ENCODE assay signal across 8 cellular contexts in genomic region chr4:41281038-41281634, GRCh38. TPM values are rescaled to one million over a fixed set of nuclear protein-coding genes. Genes with fewer than 3 reads are reported as not detected.
DNase-seq lines count a peak whose midpoint lies in the region; ATAC-seq and TF ChIP-seq lines count a peak whose summit lies in the region.

No MANE protein-coding gene starts in this region.

- H3K9ac ChIP-seq in KMS-11: no peak overlapping the region

- H3K27ac ChIP-seq in KMS-11 (no peak overlapping the region), body of pancreas (no peak overlapping the region)

- peak; percentile 65 for TF ChIP-seq CTCF in AG04449 (IDR thresholded peaks at IDR 0.05; ENCODE audit: insufficient read depth, low read length, missing control alignments)
- TF ChIP-seq CTCF in GM12801 (IDR thresholded peaks at IDR 0.05; ENCODE audit: extremely low read depth, insufficient read length): peak; percentile 8
- TF ChIP-seq CTCF in KMS-11 (conservative IDR thresholded peaks at IDR 0.05; ENCODE audit: low read depth, low read length): peak; percentile 77
- peak; percentile 42 to 95 (median 94) for TF ChIP-seq CTCF in body of pancreas (IDR thresholded peaks at IDR 0.05)

- POLR2A ChIA-PET in AG04449 (lab: Yijun Ruan, JAX): no interaction called here

- no peak overlapping the region for H3K27ac Mint-ChIP-seq in immature natural killer cell

- H4K20me1 ChIP-seq in KMS-11 (ENCODE audit: insufficient read depth): no peaks in the 10 kb centered on the region

- intact Hi-C loops in body of pancreas (cut with DNase I): loop anchor here (5.0 to 10.0 kb wide), 2 partner anchors 381 to 604 kb away; no protein-coding TSS in a partner anchor

- peaks cover 0 to 3% (median 1%) of the 10 kb centered on the region in 3 donors for H3K27me3 Mint-ChIP-seq in immature natural killer cell (ENCODE audit: low read depth in 3 of 3)

- WGBS in body of pancreas, 2 donors: 2 to 3% methylated on average over 7 of the region's 7 CpGs

- H3K4me1 ChIP-seq in KMS-11 (ENCODE audit: low read depth, poor library complexity, severe bottlenecking) (no peaks in the 10 kb centered on the region), body of pancreas (no peaks in the 10 kb centered on the region)

- no peaks in the 10 kb centered on the region for H3K9me3 ChIP-seq in body of pancreas

- peak; percentile 91 for ATAC-seq in body of pancreas

- no peaks in the 10 kb centered on the region for H3K4me1 Mint-ChIP-seq in immature natural killer cell

- H3K36me3 ChIP-seq in KMS-11 (ENCODE audit: insufficient read depth) (no peaks in the 10 kb centered on the region), body of pancreas (replicated peaks in 1 of 2; ENCODE audit: insufficient read depth in 1 of 2, low read depth in 2 of 2) (no peaks in the 10 kb centered on the region)

- no peaks in the 10 kb centered on the region for H3K9me3 Mint-ChIP-seq in immature natural killer cell

- H3K36me3 Mint-ChIP-seq in immature natural killer cell: no peaks in the 10 kb centered on the region

- CTCF ChIA-PET in AG04449 (lab: Yijun Ruan, JAX): interaction anchor here (0.7 to 7.0 kb wide), 33 partner anchors 9 to 677 kb away, joined by 3 to 256 read pairs (median 5); partner anchors contain the start of gene UCHL1

- DNase-seq in AG04449 (ENCODE audit: low read depth, low spot score): peak; percentile 42
- peak; percentile 50 for DNase-seq in HCEC 1CT
- peak; percentile 12 for DNase-seq in NOMO-1 treated with dmso at 0.1 percent for 144 hours (lab: John Stamatoyannopoulos, UW; ENCODE audit: unreplicated experiment)
- peak; percentile 34 to 72 (median 42) for DNase-seq in body of pancreas
- DNase-seq in immature natural killer cell: peak; percentile 9 to 30 (median 12)
- peak; percentile 48 for DNase-seq in stimulated activated CD4-positive, alpha-beta T cell treated with anti-CD3 and anti-CD28 coated beads, Interleukin-4, amount 100 ng/mL, for 24 hours

- TF ChIP-seq POLR2A in body of pancreas (IDR thresholded peaks at IDR 0.05): no peak

- no peak overlapping the region for H3K4me3 ChIP-seq in AG04449 (ENCODE audit: low read depth, low read length)
- H3K4me3 ChIP-seq in KMS-11 (IDR thresholded peaks at IDR 0.05; ENCODE audit: insufficient read depth, low read depth, low read length): no peak overlapping the region
- no peak overlapping the region for H3K4me3 ChIP-seq in body of pancreas

- no peak overlapping the region for H2AFZ ChIP-seq in KMS-11 (ENCODE audit: low read depth)

- no peak overlapping the region for H3K4me3 Mint-ChIP-seq in immature natural killer cell

- H3K79me2 ChIP-seq in KMS-11 (ENCODE audit: insufficient read depth, low read depth): no peaks in the 10 kb centered on the region

- H3K4me2 ChIP-seq in KMS-11: no peak overlapping the region

- no peaks in the 10 kb centered on the region for H3K27me3 ChIP-seq in KMS-11 (ENCODE audit: insufficient read depth, low read depth)
- H3K27me3 ChIP-seq in body of pancreas: no peaks in the 10 kb centered on the region

RNA-seq across cellular contexts. Expression of gene UCHL1, which starts 24.4 kb away (rescaled TPM):
- total RNA-seq in body of pancreas: 100 to 1,000 TPM in 1 of 2 donors, 10 to 100 TPM in 1; 26.5 to 103 TPM
- not detected for polyA plus RNA-seq in immature natural killer cell

Comparison
In these comparisons a context has a peak if more than half of its experiments do, and no peak if none do; other contexts are left out.
1. CTCF ChIP-seq: peak in every context shown above with its lines; median percentile 94 in body of pancreas; 77 in KMS-11; 65 in AG04449; 8 in GM12801.